Comparison of ENCODE assay signal across 10 cellular contexts in the genomic region with DNA sequence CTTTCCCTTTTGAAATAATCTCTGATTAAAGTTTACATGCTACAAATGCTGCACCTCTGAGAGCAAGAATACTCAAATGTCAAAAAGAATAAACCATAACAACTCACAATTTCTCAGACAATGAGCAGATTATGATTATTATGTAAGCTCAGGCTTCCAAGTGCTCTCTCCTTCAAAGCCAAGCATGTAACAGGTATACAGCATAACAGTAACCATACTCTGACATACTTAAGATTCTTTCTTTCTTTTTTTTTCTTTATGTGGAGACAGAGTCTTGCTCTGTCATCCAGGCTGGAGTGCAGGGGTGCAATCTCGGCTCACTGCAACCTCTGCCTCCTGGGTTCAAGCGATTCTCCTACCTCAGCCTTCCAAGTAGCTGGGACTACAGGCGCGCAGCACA.
DNase-seq lines count a peak whose midpoint lies in the region; ATAC-seq and TF ChIP-seq lines count a peak whose summit lies in the region.
"Had no signal": no experiment of that assay in that cellular context is flagged by ENCODE, and none has a peak within 500 bp of the region (broad histone marks: within the 10 kb centered on the region; RNA-seq: fewer than 3 reads in every experiment).

No MANE protein-coding gene starts in this region.

- H3K9me3 ChIP-seq in adrenal gland (replicated peaks in 1 of 3) (no peaks in the 10 kb centered on the region), right lobe of liver (no peaks in the 10 kb centered on the region), stomach (no peaks in the 10 kb centered on the region)

- H3K36me3 Mint-ChIP-seq in activated CD4-positive, alpha-beta T cell treated with anti-CD3 and anti-CD28 coated beads, Interleukin-2, amount 10 ng/mL, durations not matched to agents 24 days and 14 days (ENCODE audit: low read depth): peaks cover 8% of the 10 kb centered on the region

- WGBS in adrenal gland, 4 donors: 92 to 98% (median 93%) methylated on average over 4 of the region's 4 CpGs
- 95% methylated on average over 2 of the region's 4 CpGs for WGBS in right lobe of liver (ENCODE audit: insufficient coverage, low coverage, low lambda C conversion rate, missing lambda C conversion rate)
- WGBS in stomach, 5 donors: 88 to 98% (median 96%) methylated on average over 4 of the region's 4 CpGs

- no peak for ATAC-seq in right lobe of liver

- H3K4me3 ChIP-seq in adrenal gland (no peak overlapping the region), right lobe of liver (no peak overlapping the region), stomach (no peak overlapping the region)

- TF ChIP-seq EP300 in stomach (IDR thresholded peaks at IDR 0.05): no peak

- H3K27me3 ChIP-seq in adrenal gland: no peaks in the 10 kb centered on the region
- no peaks in the 10 kb centered on the region for H3K27me3 ChIP-seq in right lobe of liver
- no peaks in the 10 kb centered on the region for H3K27me3 ChIP-seq in stomach

- intact Hi-C loops in activated CD4-positive, alpha-beta T cell treated with anti-CD3 and anti-CD28 coated beads, Interleukin-2, amount 10 ng/mL, durations not matched to agents 24 days and 14 days (cut with micrococcal nuclease): loop anchor here (5.0 kb wide), 2 partner anchors 156 to 234 kb away; a partner anchor contains a TSS
- intact Hi-C loops in adrenal gland (cut with DNase I) (no loop called here), right lobe of liver (cut with DNase I) (no loop called here), stomach (cut with DNase I; ENCODE audit: low total_unique reads) (no loop called here)

- H3K27me3 Mint-ChIP-seq in activated CD4-positive, alpha-beta T cell treated with anti-CD3 and anti-CD28 coated beads, Interleukin-2, amount 10 ng/mL, durations not matched to agents 24 days and 14 days: no peaks in the 10 kb centered on the region

- H3K27ac Mint-ChIP-seq in activated CD4-positive, alpha-beta T cell treated with anti-CD3 and anti-CD28 coated beads, Interleukin-2, amount 10 ng/mL, durations not matched to agents 24 days and 14 days: peak overlapping the region; percentile 56

- H3K27ac ChIP-seq in adrenal gland (peak overlapping the region; percentile 80 to 96 (median 94)), right lobe of liver (peak overlapping the region in 2 of 3 donors; percentile 68 to 79), stomach (peak overlapping the region; percentile 66 to 93 (median 90))

- TF ChIP-seq CTCF in adrenal gland (IDR thresholded peaks at IDR 0.05) (no peak), right lobe of liver (IDR thresholded peaks at IDR 0.05) (no peak), stomach (IDR thresholded peaks at IDR 0.05) (no peak)

- H3K4me1 ChIP-seq in adrenal gland (replicated peaks in 1 of 2) (peaks cover 21 to 37% of the 10 kb centered on the region in 2 donors), right lobe of liver (peaks cover 0 to 13% (median 2%) of the 10 kb centered on the region in 4 donors), stomach (peaks cover 8 to 52% (median 18%) of the 10 kb centered on the region in 4 donors)

- H3K9me3 Mint-ChIP-seq in activated CD4-positive, alpha-beta T cell treated with anti-CD3 and anti-CD28 coated beads, Interleukin-2, amount 10 ng/mL, durations not matched to agents 24 days and 14 days: no peaks in the 10 kb centered on the region

- no peak for DNase-seq in activated CD4-positive, alpha-beta T cell treated with anti-CD3 and anti-CD28 coated beads, Interleukin-2, amount 10 ng/mL, durations not matched to agents 24 days and 14 days
- DNase-seq in activated CD4-positive, alpha-beta T cell treated with anti-CD3 and anti-CD28 coated beads, Interleukin-2, amount 50 U/mL, for 1 hour: no peak
- no peak for DNase-seq in adrenal gland
- DNase-seq in right lobe of liver: no peak
- DNase-seq in stomach: no peak
- DNase-seq in kidney tubule cell (ENCODE audit: low spot score): no peak
- no peak for DNase-seq in SKM-1 (lab: John Stamatoyannopoulos, UW; ENCODE audit: unreplicated experiment)
- no peak for DNase-seq in stimulated activated CD4-positive, alpha-beta T cell treated with anti-CD3 and anti-CD28 coated beads, Interleukin-15, amount 100 ng/mL, for 24 hours
- DNase-seq: GDM1; stimulated activated naive CD4-positive, alpha-beta T cell had no signal

- TF ChIP-seq POLR2A in adrenal gland (IDR thresholded peaks at IDR 0.05) (no peak), right lobe of liver (IDR thresholded peaks at IDR 0.05) (no peak), stomach (IDR thresholded peaks at IDR 0.05) (no peak)

- peaks cover 22% of the 10 kb centered on the region for H3K4me1 Mint-ChIP-seq in activated CD4-positive, alpha-beta T cell treated with anti-CD3 and anti-CD28 coated beads, Interleukin-2, amount 10 ng/mL, durations not matched to agents 24 days and 14 days

- H3K36me3 ChIP-seq in adrenal gland (replicated peaks in 1 of 2) (no peaks in the 10 kb centered on the region), right lobe of liver (no peaks in the 10 kb centered on the region), stomach (no peaks in the 10 kb centered on the region)

- no peak overlapping the region for H3K4me3 Mint-ChIP-seq in activated CD4-positive, alpha-beta T cell treated with anti-CD3 and anti-CD28 coated beads, Interleukin-2, amount 10 ng/mL, durations not matched to agents 24 days and 14 days
